In genomic region chr11:46391186-46391577, GRCh38 we compare ENCODE assay signal across 10 cellular contexts. TPM values are rescaled to one million over a fixed set of nuclear protein-coding genes. Genes with fewer than 3 reads are reported as not detected.
DNase-seq lines count a peak whose midpoint lies in the region; FAIRE-seq and TF ChIP-seq lines count a peak whose summit lies in the region.
"Had no signal": no experiment of that assay in that cellular context is flagged by ENCODE, and none has a peak within 500 bp of the region (broad histone marks: within the 10 kb centered on the region; RNA-seq: fewer than 3 reads in every experiment).

No MANE protein-coding gene starts in this region.

- H2BK15ac ChIP-seq in neuronal stem cell (ENCODE audit: low read length): no peak overlapping the region

- H2BK12ac ChIP-seq in neuronal stem cell (ENCODE audit: low read length): no peak overlapping the region

- no peaks in the 10 kb centered on the region for H3K36me3 ChIP-seq in HUES6 (ENCODE audit: control insufficient read depth, insufficient read depth, low read length)
- peaks cover 0 to 5% of the 10 kb centered on the region in 2 donors for H3K36me3 ChIP-seq in neuronal stem cell (replicated peaks in 1 of 2; ENCODE audit: control insufficient read depth in 2 of 2, insufficient read depth in 2 of 2, low read length in 2 of 2)

- H2BK5ac ChIP-seq in neuronal stem cell (ENCODE audit: low read length): no peak overlapping the region

- peak overlapping the region; percentile 80 for H3K18ac ChIP-seq in neuronal stem cell (ENCODE audit: low read length)

- peaks cover 37% of the 10 kb centered on the region for H3K4me1 ChIP-seq in HUES6 (ENCODE audit: control insufficient read depth, insufficient read depth, low read length)
- peaks cover 12 to 26% of the 10 kb centered on the region in 2 donors for H3K4me1 ChIP-seq in neuronal stem cell (ENCODE audit: control insufficient read depth in 2 of 2, insufficient read depth in 1 of 2, low read depth in 1 of 2, low read length in 2 of 2)

- H2AK5ac ChIP-seq in neuronal stem cell (ENCODE audit: low read depth, low read length): peak overlapping the region; percentile 43

- peak overlapping the region; percentile 77 for H3K4me3 ChIP-seq in HUES6 (ENCODE audit: low read depth, low read length)
- H3K4me3 ChIP-seq in choroid plexus epithelial cell (ENCODE audit: low read depth, low read length): peak overlapping the region; percentile 47
- H3K4me3 ChIP-seq in neuronal stem cell (ENCODE audit: low read length in 2 of 2): peak overlapping the region; percentile 52 to 82

- no peak overlapping the region for H3K14ac ChIP-seq in neuronal stem cell (ENCODE audit: low read length)

- H3K9ac ChIP-seq in HUES6 (ENCODE audit: low read length) (no peak overlapping the region), neuronal stem cell (ENCODE audit: low read depth, low read length, poor library complexity) (no peak overlapping the region)

- no peak overlapping the region for H2BK120ac ChIP-seq in neuronal stem cell (ENCODE audit: low read depth, low read length)

- H4K91ac ChIP-seq in neuronal stem cell (ENCODE audit: low read depth, low read length, poor library complexity): no peak overlapping the region

- H3K4me2 ChIP-seq in neuronal stem cell (ENCODE audit: insufficient read depth, low read length, poor library complexity, severe bottlenecking): peak overlapping the region; percentile 91

- no peak overlapping the region for H4K8ac ChIP-seq in neuronal stem cell (ENCODE audit: low read depth, low read length)

- H3K27me3 ChIP-seq in HUES6 (ENCODE audit: control insufficient read depth, insufficient read depth, low read length) (peaks cover 72% of the 10 kb centered on the region), neuronal stem cell (ENCODE audit: control insufficient read depth in 3 of 3, insufficient read depth in 3 of 3, low read depth in 1 of 3, low read length in 3 of 3) (peaks cover 19 to 59% (median 46%) of the 10 kb centered on the region in 3 experiments)

- H3K4ac ChIP-seq in neuronal stem cell (ENCODE audit: low read length): no peak overlapping the region

- H3K9me3 ChIP-seq in HUES6 (ENCODE audit: control insufficient read depth, insufficient read depth, low read depth, low read length): no peaks in the 10 kb centered on the region
- H3K9me3 ChIP-seq in neuronal stem cell (replicated peaks in 1 of 2; ENCODE audit: control insufficient read depth in 2 of 2, insufficient read depth in 1 of 2, low read depth in 1 of 2, low read length in 2 of 2): peaks cover 0 to 3% of the 10 kb centered on the region in 2 donors

- peak; percentile 38 for DNase-seq in COLO668 (lab: John Stamatoyannopoulos, UW; ENCODE audit: unreplicated experiment)
- no peak for DNase-seq in choroid plexus epithelial cell (ENCODE audit: low read depth)
- DNase-seq in neuronal stem cell (ENCODE audit: low spot score): no peak
- no peak for DNase-seq in kidney glomerular epithelial cell (lab: John Stamatoyannopoulos, UW)
- no peak for DNase-seq in D721Med (ENCODE audit: insufficient read length, low spot score)
- DNase-seq in NCI-H187 treated with DMSO at 0.1 percent for 48 hours (lab: John Stamatoyannopoulos, UW): no peak
- DNase-seq in activated T-cell treated with anti-CD3 and anti-CD28 coated beads, Interleukin-2, amount 50 U/mL, for 1 hour: no peak
- DNase-seq: DND-41, midbrain had no signal

- WGBS in neuronal stem cell (ENCODE audit: extremely low coverage in 2 of 2, insufficient read length in 2 of 2, insufficient replicate concordance in 1 of 2), 2 donors: no CpG with 5 or more reads among the region's 31 CpGs

- H3K23ac ChIP-seq in neuronal stem cell (ENCODE audit: low read depth, low read length, poor library complexity): no peak overlapping the region

- no peak overlapping the region for H3K27ac ChIP-seq in HUES6 (ENCODE audit: low read depth, low read length)
- no peak overlapping the region for H3K27ac ChIP-seq in neuronal stem cell (replicated peaks; ENCODE audit: low read length)

- H2AFZ ChIP-seq in neuronal stem cell (ENCODE audit: low read length): peak overlapping the region; percentile 94

- H3K79me1 ChIP-seq in neuronal stem cell (ENCODE audit: low read depth, low read length): no peaks in the 10 kb centered on the region

- no peak for TF ChIP-seq CTCF in choroid plexus epithelial cell (conservative IDR thresholded peaks at IDR 0.05; ENCODE audit: low read depth, low read length)
- TF ChIP-seq CTCF in D721Med (IDR thresholded peaks at IDR 0.05; ENCODE audit: insufficient read depth, missing control alignments): no peak

- no peak for FAIRE-seq in D721Med (lab: Jason Lieb, UNC)

RNA-seq across cellular contexts. Expression of gene CHRM4, which starts 0.4 kb away (rescaled TPM):
- polyA plus RNA-seq in neuronal stem cell (2013, experiment 1 of 2): 0.10 TPM
- polyA plus RNA-seq in neuronal stem cell (2013, experiment 2 of 2): 0.15 TPM

RNA-seq across cellular contexts. Expression of gene MDK, which starts 9.7 kb away (rescaled TPM):
- polyA plus RNA-seq in neuronal stem cell (2013, experiment 1 of 2): 1,851 TPM
- 1,853 TPM for polyA plus RNA-seq in neuronal stem cell (2013, experiment 2 of 2)

RNA-seq across cellular contexts. Expression of gene DGKZ, which starts 43.9 kb away (rescaled TPM):
- polyA plus RNA-seq in neuronal stem cell (2013, experiment 1 of 2): 33.3 TPM
- 32.3 TPM for polyA plus RNA-seq in neuronal stem cell (2013, experiment 2 of 2)
